Comparison of ENCODE assay signal across 8 cellular contexts in the genomic region with DNA sequence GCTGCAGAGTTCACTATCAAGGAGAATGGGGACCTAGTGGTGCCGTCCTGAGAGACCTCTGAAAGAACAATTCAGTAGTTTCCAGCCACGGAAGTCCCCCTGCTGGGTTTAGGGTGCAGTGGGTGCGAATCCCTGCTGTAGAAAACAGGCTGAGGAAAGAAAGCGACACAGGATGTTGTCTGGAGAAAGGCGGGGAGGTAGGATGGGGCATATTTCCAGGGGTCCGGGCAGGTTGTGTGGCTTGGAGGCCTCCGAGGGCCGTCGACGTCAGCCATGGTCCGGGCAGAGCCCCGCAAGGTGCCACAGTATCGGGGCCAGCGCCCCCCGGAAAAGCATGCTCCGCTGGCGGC. TPM values are rescaled to one million over a fixed set of nuclear protein-coding genes. Genes with fewer than 3 reads are reported as not detected.
DNase-seq lines count a peak whose midpoint lies in the region; ATAC-seq and TF ChIP-seq lines count a peak whose summit lies in the region.

No MANE protein-coding gene starts in this region.

- H3K27me3 Mint-ChIP-seq in endothelial cell (ENCODE audit: unreplicated experiment): peaks cover 17% of the 10 kb centered on the region

- H3K27ac Mint-ChIP-seq in endothelial cell (ENCODE audit: unreplicated experiment): peak overlapping the region; percentile 99

- peak overlapping the region; percentile 96 for H3K4me3 ChIP-seq in HUES64 (ENCODE audit: low read length)
- peak overlapping the region; percentile 73 to 86 for H3K4me3 ChIP-seq in muscle layer of duodenum (ENCODE audit: low read depth in 1 of 2, low read length in 2 of 2)
- peak overlapping the region; percentile 63 to 86 (median 83) for H3K4me3 ChIP-seq in subcutaneous abdominal adipose tissue (ENCODE audit: low read depth in 1 of 5, low read length in 5 of 5)

- ATAC-seq in GM21515 (IDR thresholded peaks at IDR 0.05; ENCODE audit: unreplicated experiment): peak; percentile 6

- peaks cover 25% of the 10 kb centered on the region for H3K4me1 ChIP-seq in HUES64 (ENCODE audit: insufficient read depth, low read length)
- peaks cover 10 to 22% of the 10 kb centered on the region in 2 donors for H3K4me1 ChIP-seq in muscle layer of duodenum (ENCODE audit: control insufficient read depth in 1 of 2, insufficient read depth in 2 of 2, low read length in 2 of 2)
- peaks cover 0 to 37% (median 29%) of the 10 kb centered on the region in 5 donors for H3K4me1 ChIP-seq in subcutaneous abdominal adipose tissue (ENCODE audit: control insufficient read depth in 5 of 5, insufficient read depth in 5 of 5, low read length in 5 of 5)

- 3% methylated on average over 17 of the region's 17 CpGs for WGBS in HUES64

- DNase-seq in EL (peak; percentile 59), endothelial cell (ENCODE audit: low spot score) (peak; percentile 55), T1000 (lab: John Stamatoyannopoulos, UW) (no peak)
- DNase-seq in activated CD4-positive, alpha-beta T cell treated with anti-CD3 and anti-CD28 coated beads, Interleukin-2, amount 50 U/mL, for 24 hours (ENCODE audit: low read depth in 1 of 2, low spot score in 1 of 2): peak; percentile 45 to 59

- no peaks in the 10 kb centered on the region for H3K9me3 Mint-ChIP-seq in endothelial cell (ENCODE audit: unreplicated experiment)

- H3K36me3 ChIP-seq in HUES64 (ENCODE audit: insufficient read depth, low read length) (no peaks in the 10 kb centered on the region), muscle layer of duodenum (ENCODE audit: control insufficient read depth in 1 of 2, insufficient read depth in 2 of 2, low read length in 2 of 2) (peaks cover 0 to 3% of the 10 kb centered on the region in 2 donors), subcutaneous abdominal adipose tissue (ENCODE audit: control insufficient read depth in 5 of 5, insufficient read depth in 5 of 5, low read length in 5 of 5) (no peaks in the 10 kb centered on the region)

- H3K9me3 ChIP-seq in HUES64 (ENCODE audit: insufficient read depth, low read depth, low read length): no peaks in the 10 kb centered on the region
- no peaks in the 10 kb centered on the region for H3K9me3 ChIP-seq in muscle layer of duodenum (ENCODE audit: control insufficient read depth in 1 of 2, low read length in 2 of 2)
- H3K9me3 ChIP-seq in subcutaneous abdominal adipose tissue (ENCODE audit: control insufficient read depth in 5 of 5, low read length in 5 of 5): no peaks in the 10 kb centered on the region

- H3K27me3 ChIP-seq in HUES64 (ENCODE audit: insufficient read depth, low read length) (peaks cover 12% of the 10 kb centered on the region), muscle layer of duodenum (ENCODE audit: low read depth, low read length) (no peaks in the 10 kb centered on the region), subcutaneous abdominal adipose tissue (ENCODE audit: control insufficient read depth in 5 of 5, insufficient read depth in 4 of 5, low read length in 5 of 5) (no peaks in the 10 kb centered on the region)

- H3K36me3 Mint-ChIP-seq in endothelial cell (ENCODE audit: low read depth, unreplicated experiment): peaks cover 19% of the 10 kb centered on the region

- no peak for TF ChIP-seq CTCF in endothelial cell (IDR thresholded peaks at IDR 0.05; ENCODE audit: unreplicated experiment)

- H3K9ac ChIP-seq in HUES64 (ENCODE audit: low read depth, low read length) (peak overlapping the region; percentile 99), subcutaneous abdominal adipose tissue (ENCODE audit: low read length in 5 of 5) (peak overlapping the region; percentile 89 to 100 (median 99))

- peaks cover 47% of the 10 kb centered on the region for H3K4me1 Mint-ChIP-seq in endothelial cell (ENCODE audit: unreplicated experiment)

- peak overlapping the region; percentile 98 for H3K27ac ChIP-seq in HUES64 (ENCODE audit: low read depth, low read length)
- peak overlapping the region; percentile 95 for H3K27ac ChIP-seq in muscle layer of duodenum (ENCODE audit: low read length)
- peak overlapping the region; percentile 99 for H3K27ac ChIP-seq in subcutaneous abdominal adipose tissue (ENCODE audit: low read depth, low read length)

- H3K4me3 Mint-ChIP-seq in endothelial cell (ENCODE audit: unreplicated experiment): peak overlapping the region; percentile 98

RNA-seq across cellular contexts. Expression of a gene that starts 0.8 kb away (rescaled TPM):
- polyA plus RNA-seq in HUES64 (2013, experiment 1 of 2): 46.1 TPM
- 52.7 TPM for polyA plus RNA-seq in HUES64 (2013, experiment 2 of 2)
- total RNA-seq in endothelial cell (ENCODE audit: unreplicated experiment): 76.8 TPM
